ENCODE assay signal across 20 cellular contexts in genomic region chr7:2997014-2997413, GRCh38.
"Had no signal": no experiment of that assay in that cellular context is flagged by ENCODE, and none has a peak within 500 bp of the region (broad histone marks: within the 10 kb centered on the region; RNA-seq: fewer than 3 reads in every experiment).

No MANE protein-coding gene starts in this region.

- H3K4me3 ChIP-seq: adrenal gland, dorsolateral prefrontal cortex, esophagus muscularis mucosa, hepatocyte, right atrium auricular region, skin epidermis, testis had no signal

- H3K27ac Mint-ChIP-seq: activated naive CD4-positive, alpha-beta T cell treated with anti-CD3 and anti-CD28 coated beads, Interleukin-2, amount 10 ng/mL, durations not matched to agents 7 days and 5 days; nephron; progenitor cell of endocrine pancreas had no signal

- H3K4me1 Mint-ChIP-seq: nephron had no signal

- H3K4me1 ChIP-seq: adrenal gland, esophagus muscularis mucosa, right atrium auricular region, testis had no signal

- H3K9me3 ChIP-seq: adrenal gland, testis had no signal

- ATAC-seq: activated T-helper 17 cell treated with anti-CD3 and anti-CD28 coated beads, Interleukin-2, amount 50 U/mL, for 72 hours; left ventricle myocardium superior; stimulated activated naive CD8-positive, alpha-beta T cell treated with anti-CD3 and anti-CD28 coated beads, Interleukin-15, amount 100 ng/mL, for 72 hours had no signal

- H3K27me3 ChIP-seq: adrenal gland, dorsolateral prefrontal cortex, esophagus muscularis mucosa, hepatocyte, right atrium auricular region, testis had no signal

- FAIRE-seq: kidney had no signal

- H3K27ac ChIP-seq: adrenal gland, dorsolateral prefrontal cortex, esophagus muscularis mucosa, hepatocyte, right atrium auricular region, skin epidermis, testis had no signal

- H3K27me3 Mint-ChIP-seq: activated naive CD4-positive, alpha-beta T cell treated with anti-CD3 and anti-CD28 coated beads, Interleukin-2, amount 10 ng/mL, durations not matched to agents 7 days and 5 days; activated T-helper 17 cell treated with anti-CD3 and anti-CD28 coated beads, Interleukin-2, amount 50 U/mL, for 72 hours; memory B cell; progenitor cell of endocrine pancreas; stimulated activated naive CD8-positive, alpha-beta T cell treated with anti-CD3 and anti-CD28 coated beads, Interleukin-15, amount 100 ng/mL, for 72 hours had no signal

- DNase-seq: activated CD4-positive, alpha-beta T cell treated with anti-CD3 and anti-CD28 coated beads for 48 hours; activated naive CD4-positive, alpha-beta T cell treated with anti-CD3 and anti-CD28 coated beads, Interleukin-2, amount 10 ng/mL, durations not matched to agents 7 days and 5 days; adrenal gland; left ventricle myocardium superior; occipital lobe; stimulated activated CD4-positive, alpha-beta T cell treated with anti-CD3 and anti-CD28 coated beads, Interleukin-15, amount 100 ng/mL, for 24 hours; stimulated activated CD4-positive, alpha-beta T cell treated with anti-CD3 and anti-CD28 coated beads, Interleukin-4, amount 100 ng/mL, for 1 hour; stimulated activated naive CD8-positive, alpha-beta T cell treated with anti-CD3 and anti-CD28 coated beads, Interleukin-15, amount 100 ng/mL, for 72 hours; T-helper 2 cell; testis had no signal

- H3K36me3 ChIP-seq: adrenal gland, esophagus muscularis mucosa, right atrium auricular region had no signal

- H3K4me3 Mint-ChIP-seq: activated naive CD4-positive, alpha-beta T cell treated with anti-CD3 and anti-CD28 coated beads, Interleukin-2, amount 10 ng/mL, durations not matched to agents 7 days and 5 days; activated T-helper 17 cell treated with anti-CD3 and anti-CD28 coated beads, Interleukin-2, amount 50 U/mL, for 72 hours; memory B cell; nephron; stimulated activated naive CD8-positive, alpha-beta T cell treated with anti-CD3 and anti-CD28 coated beads, Interleukin-15, amount 100 ng/mL, for 72 hours had no signal
